8 cellular contexts compared by ENCODE assay signal in the genomic region with DNA sequence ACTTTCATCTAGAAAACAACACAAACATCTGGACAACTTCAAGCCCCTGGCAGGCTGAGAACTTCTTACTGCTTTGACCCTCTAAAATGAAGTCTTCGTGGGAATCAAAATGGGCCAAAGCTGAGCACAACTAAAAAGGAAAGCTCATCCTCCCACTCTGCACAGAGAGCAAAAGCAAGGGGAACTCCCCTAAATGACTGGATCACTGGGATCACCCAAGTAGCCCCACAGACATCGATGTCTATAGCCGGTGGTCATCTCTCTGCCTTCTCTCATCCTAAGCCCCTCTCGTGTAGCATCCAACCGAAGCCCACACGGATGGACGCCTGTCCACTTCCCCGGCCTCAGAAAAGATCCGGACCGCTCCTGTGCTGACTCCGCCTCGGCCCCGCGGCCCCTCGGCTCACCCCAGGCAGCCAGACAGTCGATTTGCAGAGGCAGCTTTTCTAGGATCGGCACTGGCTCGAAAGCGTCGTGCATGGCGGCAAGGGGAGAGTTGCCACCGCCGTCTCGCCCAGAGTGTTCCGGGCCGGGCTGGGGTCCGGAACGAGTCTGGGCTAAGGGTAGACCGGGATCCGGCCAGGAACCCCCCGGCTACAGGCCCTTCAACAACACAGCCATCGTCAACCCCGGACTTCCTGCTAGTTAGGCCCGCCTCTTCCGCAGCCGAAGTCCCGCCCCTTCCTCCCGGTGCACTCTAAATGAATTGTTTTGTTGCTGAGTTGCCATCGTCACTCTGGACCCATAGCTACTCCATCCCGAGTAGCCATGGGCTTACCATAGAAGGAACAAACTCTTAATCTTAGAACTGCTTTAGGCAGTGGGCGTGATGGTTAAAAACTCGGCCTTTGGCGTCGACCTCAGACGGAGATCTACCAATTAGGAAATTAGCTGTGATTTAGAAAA. TPM values are rescaled to one million over a fixed set of nuclear protein-coding genes. Genes with fewer than 3 reads are reported as not detected.
DNase-seq lines count a peak whose midpoint lies in the region; ATAC-seq and TF ChIP-seq lines count a peak whose summit lies in the region.

A gene with protein sequence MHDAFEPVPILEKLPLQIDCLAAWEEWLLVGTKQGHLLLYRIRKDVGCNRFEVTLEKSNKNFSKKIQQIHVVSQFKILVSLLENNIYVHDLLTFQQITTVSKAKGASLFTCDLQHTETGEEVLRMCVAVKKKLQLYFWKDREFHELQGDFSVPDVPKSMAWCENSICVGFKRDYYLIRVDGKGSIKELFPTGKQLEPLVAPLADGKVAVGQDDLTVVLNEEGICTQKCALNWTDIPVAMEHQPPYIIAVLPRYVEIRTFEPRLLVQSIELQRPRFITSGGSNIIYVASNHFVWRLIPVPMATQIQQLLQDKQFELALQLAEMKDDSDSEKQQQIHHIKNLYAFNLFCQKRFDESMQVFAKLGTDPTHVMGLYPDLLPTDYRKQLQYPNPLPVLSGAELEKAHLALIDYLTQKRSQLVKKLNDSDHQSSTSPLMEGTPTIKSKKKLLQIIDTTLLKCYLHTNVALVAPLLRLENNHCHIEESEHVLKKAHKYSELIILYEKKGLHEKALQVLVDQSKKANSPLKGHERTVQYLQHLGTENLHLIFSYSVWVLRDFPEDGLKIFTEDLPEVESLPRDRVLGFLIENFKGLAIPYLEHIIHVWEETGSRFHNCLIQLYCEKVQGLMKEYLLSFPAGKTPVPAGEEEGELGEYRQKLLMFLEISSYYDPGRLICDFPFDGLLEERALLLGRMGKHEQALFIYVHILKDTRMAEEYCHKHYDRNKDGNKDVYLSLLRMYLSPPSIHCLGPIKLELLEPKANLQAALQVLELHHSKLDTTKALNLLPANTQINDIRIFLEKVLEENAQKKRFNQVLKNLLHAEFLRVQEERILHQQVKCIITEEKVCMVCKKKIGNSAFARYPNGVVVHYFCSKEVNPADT (minus strand): TSS at position 631 of the 906 bp plus-strand sequence. CDS start 151 bp downstream, at position 480.

- intact Hi-C loops in esophagus muscularis mucosa (cut with DNase I), result no loop called here

- peak; percentile 31 for DNase-seq in DMS153 treated with DMSO at 0.1 percent for 48 hours (lab: John Stamatoyannopoulos, UW; ENCODE audit: unreplicated experiment)
- peak; percentile 62 for DNase-seq in KG1 (lab: John Stamatoyannopoulos, UW)
- DNase-seq in Peyer's patch, result peak; percentile 86 to 93 (median 87)
- DNase-seq in activated T-cell treated with anti-CD3 and anti-CD28 coated beads, Interleukin-2, amount 50 U/mL, for 48 hours, result peak; percentile 86 to 89
- DNase-seq in esophagus muscularis mucosa (ENCODE audit: extremely low spot score), result peak; percentile 95
- DNase-seq in stimulated activated CD8-positive, alpha-beta memory T cell treated with anti-CD3 and anti-CD28 coated beads, Interleukin-7, amount 100 ng/mL, for 1 hour (ENCODE audit: low read depth in 2 of 2), result peak; percentile 51 to 63

- H3K9me3 ChIP-seq in Peyer's patch (no peaks in the 10 kb centered on the region), esophagus muscularis mucosa (no peaks in the 10 kb centered on the region), muscle layer of colon (ENCODE audit: low read length) (no peaks in the 10 kb centered on the region)

- no peaks in the 10 kb centered on the region for H3K27me3 ChIP-seq in Peyer's patch
- H3K27me3 ChIP-seq in esophagus muscularis mucosa, result no peaks in the 10 kb centered on the region
- H3K27me3 ChIP-seq in muscle layer of colon (ENCODE audit: control insufficient read depth in 1 of 2, insufficient read depth in 2 of 2, low read length in 2 of 2), result no peaks in the 10 kb centered on the region

- TF ChIP-seq CTCF in Peyer's patch (IDR thresholded peaks at IDR 0.05) (no peak), esophagus muscularis mucosa (IDR thresholded peaks at IDR 0.05) (no peak)

- WGBS in esophagus muscularis mucosa, result 2% methylated on average over 16 of the region's 45 CpGs

- ATAC-seq in GM21619 (IDR thresholded peaks at IDR 0.05; ENCODE audit: unreplicated experiment), result peak; percentile 96

- H3K4me1 ChIP-seq in Peyer's patch (peaks cover 0 to 15% (median 0%) of the 10 kb centered on the region in 4 donors), esophagus muscularis mucosa (peaks cover 15 to 40% (median 24%) of the 10 kb centered on the region in 4 donors), muscle layer of colon (ENCODE audit: insufficient read depth, low read length) (peaks cover 18% of the 10 kb centered on the region)

- H3K36me3 ChIP-seq in Peyer's patch (peaks cover 0 to 27% (median 0%) of the 10 kb centered on the region in 3 donors), esophagus muscularis mucosa (peaks cover 14 to 32% (median 29%) of the 10 kb centered on the region in 4 donors), muscle layer of colon (ENCODE audit: insufficient read depth, low read length) (peaks cover 16% of the 10 kb centered on the region)

- peak within 1 kb of the TSS; percentile 61 to 84 (median 78) for H3K27ac ChIP-seq in Peyer's patch
- H3K27ac ChIP-seq in esophagus muscularis mucosa (replicated peaks in 1 of 4), result peak within 1 kb of the TSS; percentile 78 to 87 (median 81)
- H3K27ac ChIP-seq in muscle layer of colon (ENCODE audit: low read depth, low read length), result peak within 1 kb of the TSS; percentile 90

- H3K9ac ChIP-seq in muscle layer of colon (ENCODE audit: low read length), result peak within 1 kb of the TSS; percentile 96

- peak within 1 kb of the TSS; percentile 66 to 89 (median 78) for H3K4me3 ChIP-seq in Peyer's patch
- peak within 1 kb of the TSS; percentile 72 to 97 (median 86) for H3K4me3 ChIP-seq in esophagus muscularis mucosa
- peak within 1 kb of the TSS; percentile 98 to 100 for H3K4me3 ChIP-seq in muscle layer of colon (ENCODE audit: low read depth in 1 of 2, low read length in 2 of 2)

- TF ChIP-seq POLR2A in Peyer's patch (IDR thresholded peaks at IDR 0.05), result peak; percentile 48 to 72
- TF ChIP-seq POLR2A in esophagus muscularis mucosa (IDR thresholded peaks at IDR 0.05; ENCODE audit: low read depth), result no peak

- TF ChIP-seq EP300 in esophagus muscularis mucosa (IDR thresholded peaks at IDR 0.05), result no peak

RNA-seq across cellular contexts. Expression of the gene that starts here (rescaled TPM):
- total RNA-seq in Peyer's patch (100 to 1,000 TPM; 141 to 314 (median 192) TPM), esophagus muscularis mucosa (10 to 100 TPM; 50.8 to 83.5 (median 56.2) TPM)

Comparison
In these comparisons a context has a peak if more than half of its experiments do, and no peak if none do; other contexts are left out.
1. Peak in every context shown above with its lines: DNase-seq, ATAC-seq, H3K4me3 ChIP-seq and H3K27ac ChIP-seq.
2. DNase-seq: peak in every context shown above with its lines; median percentile 95 in esophagus muscularis mucosa; 88 in activated T-cell treated with anti-CD3 and anti-CD28 coated beads, Interleukin-2, amount 50 U/mL, for 48 hours; 87 in Peyer's patch; 62 in KG1; 57 in stimulated activated CD8-positive, alpha-beta memory T cell treated with anti-CD3 and anti-CD28 coated beads, Interleukin-7, amount 100 ng/mL, for 1 hour; 31 in DMS153 treated with DMSO at 0.1 percent for 48 hours.